ENCODE assay signal across 30 cellular contexts in the genomic region with DNA sequence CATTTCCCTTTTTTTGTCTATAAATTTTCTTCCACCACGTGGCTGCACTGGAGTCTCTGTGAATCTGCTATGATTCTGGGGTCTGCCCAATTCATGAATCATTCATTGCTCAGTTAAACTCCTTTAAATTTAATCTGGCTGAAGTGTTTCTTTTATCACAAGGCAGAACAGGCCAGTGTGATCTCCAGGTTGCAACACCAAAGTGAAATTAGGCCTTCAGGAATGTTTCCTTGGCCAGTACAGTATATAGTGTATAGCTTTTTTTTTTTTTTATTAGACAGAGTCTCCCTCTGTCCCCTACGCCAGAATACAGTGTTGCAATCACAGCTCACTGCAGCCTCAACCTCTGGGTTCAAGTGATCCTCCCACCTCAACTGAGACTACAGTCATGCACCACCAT. TPM values are rescaled to one million over a fixed set of nuclear protein-coding genes. Genes with fewer than 3 reads are reported as not detected.
A peak's percentile ranks its signal among the peaks of the same experiment; 100 is the strongest.
DNase-seq lines count a peak whose midpoint lies in the region; ATAC-seq and TF ChIP-seq lines count a peak whose summit lies in the region.
"Had no signal": no experiment of that assay in that cellular context is flagged by ENCODE, and none has a peak within 500 bp of the region (broad histone marks: within the 10 kb centered on the region; RNA-seq: fewer than 3 reads in every experiment).

No MANE protein-coding gene starts in this region.

- H3K36me3 Mint-ChIP-seq in CD14-positive monocyte (no peaks in the 10 kb centered on the region), T-helper 17 cell (ENCODE audit: low read depth) (no peaks in the 10 kb centered on the region)
- H3K36me3 Mint-ChIP-seq: activated naive CD4-positive, alpha-beta T cell treated with anti-CD3 and anti-CD28 coated beads, Interleukin-2, amount 50 U/mL, for 72 hours; memory B cell; stimulated activated effector memory CD8-positive, alpha-beta T cell treated with anti-CD3 and anti-CD28 coated beads, Interleukin-12 subunit alpha, Interleukin-12 subunit beta, amount 100 ng/mL, for 72 hours; WTC11 had no signal

- H3K9me3 Mint-ChIP-seq in CD14-positive monocyte: peaks cover 0 to 2% (median 0%) of the 10 kb centered on the region in 7 donors
- H3K9me3 Mint-ChIP-seq: activated naive CD4-positive, alpha-beta T cell treated with anti-CD3 and anti-CD28 coated beads, Interleukin-2, amount 50 U/mL, for 72 hours; central memory CD8-positive, alpha-beta T cell; memory B cell; stimulated activated effector memory CD8-positive, alpha-beta T cell treated with anti-CD3 and anti-CD28 coated beads, Interleukin-12 subunit alpha, Interleukin-12 subunit beta, amount 100 ng/mL, for 72 hours; WTC11 had no signal

- TF ChIP-seq CTCF in CD14-positive monocyte (IDR thresholded peaks at IDR 0.05) (no peak), fibroblast of pulmonary artery (IDR thresholded peaks at IDR 0.05; ENCODE audit: low read length, missing control alignments) (no peak)

- H3K4me1 Mint-ChIP-seq in CD14-positive monocyte (peaks cover 35% of the 10 kb centered on the region), T-helper 17 cell (peaks cover 35% of the 10 kb centered on the region)

- H3K27me3 Mint-ChIP-seq in CD14-positive monocyte (ENCODE audit: low read depth in 3 of 3) (no peaks in the 10 kb centered on the region), T-helper 17 cell (no peaks in the 10 kb centered on the region)
- H3K27me3 Mint-ChIP-seq: central memory CD8-positive, alpha-beta T cell; memory B cell had no signal

- intact Hi-C loops in CD14-positive monocyte (cut with micrococcal nuclease): loop anchor here (5.0 to 10.0 kb wide), 3 partner anchors 87 to 370 kb away; a partner anchor contains a TSS
- intact Hi-C loops in left colon (cut with DNase I, micrococcal nuclease): no loop called here
- intact Hi-C loops in cardiac septum (cut with DNase I): no loop called here

- no peaks in the 10 kb centered on the region for H3K9me3 ChIP-seq in T-helper 17 cell (ENCODE audit: control insufficient read depth, low read length, poor library complexity, severe bottlenecking)
- H3K9me3 ChIP-seq: esophagus squamous epithelium, gastroesophageal sphincter, testis had no signal

- H3K4me3 ChIP-seq in fibroblast of pulmonary artery (replicated peaks; ENCODE audit: low read depth, low read length): no peak overlapping the region
- H3K4me3 ChIP-seq: esophagus squamous epithelium, gastroesophageal sphincter, hepatocyte, PC-9, testis had no signal

- H3K27ac Mint-ChIP-seq in CD14-positive monocyte: peak overlapping the region in 5 of 7 donors; percentile 24 to 88 (median 76)
- peak overlapping the region; percentile 90 for H3K27ac Mint-ChIP-seq in T-helper 17 cell
- H3K27ac Mint-ChIP-seq: progenitor cell of endocrine pancreas; stimulated activated effector memory CD8-positive, alpha-beta T cell treated with anti-CD3 and anti-CD28 coated beads, Interleukin-12 subunit alpha, Interleukin-12 subunit beta, amount 100 ng/mL, for 72 hours; WTC11 had no signal

- ATAC-seq in T-helper 17 cell (no peak), left colon (no peak)
- ATAC-seq: sciatic nerve, WTC11 had no signal

- DNase-seq in CD14-positive monocyte (ENCODE audit: low spot score): no peak
- peak; percentile 18 for DNase-seq in HT1080 (ENCODE audit: low read depth)
- DNase-seq in T-helper 17 cell: no peak
- peak; percentile 38 for DNase-seq in fibroblast of pulmonary artery (ENCODE audit: low read depth)
- no peak for DNase-seq in NCI-H345 treated with DMSO at 0.1 percent for 48 hours (lab: John Stamatoyannopoulos, UW; ENCODE audit: unreplicated experiment)
- DNase-seq in left colon: no peak
- no peak for DNase-seq in cardiac septum (ENCODE audit: low spot score)
- DNase-seq: activated CD4-positive, alpha-beta T cell treated with anti-CD3 and anti-CD28 coated beads, Interleukin-2, amount 50 U/mL, for 48 hours; activated CD8-positive, alpha-beta memory T cell treated with anti-CD3 and anti-CD28 coated beads, Interleukin-2, amount 50 U/mL, for 48 hours; dermis blood vessel endothelial cell; EL; esophagus squamous epithelium; GOT3; left cardiac atrium; NCI-H2029 treated with DMSO at 0.1 percent for 48 hours; NCI-H446 treated with DMSO at 0.1 percent for 48 hours; PC-9; Right ventricle myocardium superior; stimulated activated CD4-positive, alpha-beta T cell treated with anti-CD3 and anti-CD28 coated beads, Interleukin-4, amount 100 ng/mL, for 24 hours; T1000; testis had no signal

- no peak overlapping the region for H3K4me3 Mint-ChIP-seq in CD14-positive monocyte
- no peak overlapping the region for H3K4me3 Mint-ChIP-seq in T-helper 17 cell
- H3K4me3 Mint-ChIP-seq: central memory CD8-positive, alpha-beta T cell; stimulated activated effector memory CD8-positive, alpha-beta T cell treated with anti-CD3 and anti-CD28 coated beads, Interleukin-12 subunit alpha, Interleukin-12 subunit beta, amount 100 ng/mL, for 72 hours; WTC11 had no signal

RNA-seq across cellular contexts. Expression of a gene that starts 53.4 kb away (rescaled TPM):
- not detected for polyA plus RNA-seq in CD14-positive monocyte
- 0.98 and 2.1 TPM in 2 replicates for total RNA-seq in HT1080 (2014; rRNA removed; shearing (Covaris generic))
- 0.42 and 0.98 TPM in 2 replicates for polyA plus RNA-seq in HT1080 (2015; cell fraction: cytosol; rRNA removed)
- polyA plus RNA-seq in HT1080 (2015; cell fraction: nucleus; rRNA removed): 0.10 and 0.44 TPM in 2 replicates
- total RNA-seq in T-helper 17 cell: not detected
- 10 to 100 TPM; 10.7 TPM for total RNA-seq in left colon
- total RNA-seq in cardiac septum: 4.0 TPM

Comparison
In these comparisons a context has a peak if more than half of its experiments do, and no peak if none do; other contexts are left out.
1. DNase-seq: peak in HT1080 (single experiment) and fibroblast of pulmonary artery (single experiment); none in CD14-positive monocyte (single experiment), T-helper 17 cell (0 of 3), NCI-H345 treated with DMSO at 0.1 percent for 48 hours (single experiment), left colon (0 of 2) and cardiac septum (single experiment).
2. intact Hi-C loops: an anchor here in CD14-positive monocyte (5.0 to 10.0 kb wide); none called in left colon and cardiac septum.